In the genomic region with DNA sequence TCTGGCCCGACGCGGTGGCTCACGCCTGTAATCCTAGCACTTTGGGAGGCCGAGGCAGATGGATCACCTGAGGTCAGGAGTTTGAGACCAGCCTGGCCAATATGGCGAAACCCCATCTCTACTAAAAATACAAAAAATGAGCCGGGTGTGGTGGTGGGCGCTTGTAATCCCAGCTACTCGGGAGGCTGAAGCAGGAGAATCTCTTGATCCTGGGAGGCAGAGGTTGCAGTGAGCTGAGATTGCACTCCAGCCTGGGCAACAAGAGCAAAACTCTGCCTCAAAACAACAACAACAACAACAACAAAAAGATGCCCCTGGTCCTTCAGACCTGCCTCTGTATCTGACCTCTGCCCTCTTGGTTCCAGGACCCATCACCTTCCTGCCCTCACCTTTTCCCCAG, we compare ENCODE assay signal across 10 cellular contexts. TPM values are rescaled to one million over a fixed set of nuclear protein-coding genes. Genes with fewer than 3 reads are reported as not detected.
DNase-seq lines count a peak whose midpoint lies in the region; ATAC-seq and TF ChIP-seq lines count a peak whose summit lies in the region.
"Not testable (repeated sequence)": the region's sequence is repeated elsewhere in the genome, so short reads cannot be mapped to it uniquely, and the experiment has no call there.
"Had no signal": no experiment of that assay in that cellular context is flagged by ENCODE, and none has a peak within 500 bp of the region (broad histone marks: within the 10 kb centered on the region; RNA-seq: fewer than 3 reads in every experiment).

No MANE protein-coding gene starts in this region.

- CTCF ChIA-PET in activated naive CD4-positive, alpha-beta T cell treated with anti-CD3 and anti-CD28 coated beads, Interleukin-2, amount 10 ng/mL, durations not matched to agents 7 days and 5 days (lab: Charles Lee) = interaction anchor here (0.6 to 4.9 kb wide), 4 partner anchors 9 to 1492 kb away, joined by 3 to 30 read pairs (median 5); no protein-coding TSS in a partner anchor

- peak overlapping the region; percentile 82 to 98 (median 95) for H3K4me2 ChIP-seq in BLaER1 treated with 17β-estradiol and CSF1 and Interleukin-3, amounts not matched to agents 10 nM and 100 nM
- peak overlapping the region; percentile 69 for H3K4me2 ChIP-seq in SU-DHL-6 (ENCODE audit: low read depth, low read length, poor library complexity, severe bottlenecking)

- H3K9me2 ChIP-seq in SU-DHL-6 (replicated peaks; ENCODE audit: insufficient read depth, low read length) = not testable (repeated sequence)

- peaks cover 36% of the 10 kb centered on the region for H3K36me3 Mint-ChIP-seq in activated naive CD4-positive, alpha-beta T cell treated with anti-CD3 and anti-CD28 coated beads, Interleukin-2, amount 10 ng/mL, durations not matched to agents 7 days and 5 days
- H3K36me3 Mint-ChIP-seq in nephron (ENCODE audit: low read depth) = peaks cover 36% of the 10 kb centered on the region

- H3K4me1 ChIP-seq in BLaER1 treated with 17β-estradiol and CSF1 and Interleukin-3, amounts not matched to agents 10 nM and 100 nM = peaks cover 51 to 67% (median 64%) of the 10 kb centered on the region in 10 experiments
- H3K4me1 ChIP-seq in HUES48 (ENCODE audit: control insufficient read depth, insufficient read depth, low read length) (peaks cover 15% of the 10 kb centered on the region), duodenal mucosa (ENCODE audit: control insufficient read depth in 1 of 2, insufficient read depth in 2 of 2, low read length in 2 of 2) (peaks cover 13 to 18% of the 10 kb centered on the region in 2 donors), left ventricle myocardium inferior (peaks cover 62% of the 10 kb centered on the region)

- H3K4me1 Mint-ChIP-seq in activated naive CD4-positive, alpha-beta T cell treated with anti-CD3 and anti-CD28 coated beads, Interleukin-2, amount 10 ng/mL, durations not matched to agents 7 days and 5 days = peaks cover 37% of the 10 kb centered on the region
- H3K4me1 Mint-ChIP-seq in nephron = peaks cover 40% of the 10 kb centered on the region
- peaks cover 52% of the 10 kb centered on the region for H3K4me1 Mint-ChIP-seq in stimulated activated naive CD8-positive, alpha-beta T cell treated with anti-CD3 and anti-CD28 coated beads, Interleukin-15, amount 100 ng/mL, for 72 hours

- intact Hi-C loops in left ventricle myocardium inferior (cut with micrococcal nuclease) = not testable (repeated sequence)

- H3K27ac Mint-ChIP-seq in activated naive CD4-positive, alpha-beta T cell treated with anti-CD3 and anti-CD28 coated beads, Interleukin-2, amount 10 ng/mL, durations not matched to agents 7 days and 5 days = peak overlapping the region; percentile 87
- H3K27ac Mint-ChIP-seq in nephron = peak overlapping the region; percentile 88 to 91 (median 89)
- peak overlapping the region; percentile 55 to 93 for H3K27ac Mint-ChIP-seq in stimulated activated naive CD8-positive, alpha-beta T cell treated with anti-CD3 and anti-CD28 coated beads, Interleukin-15, amount 100 ng/mL, for 72 hours

- ATAC-seq in stimulated activated naive CD8-positive, alpha-beta T cell treated with anti-CD3 and anti-CD28 coated beads, Interleukin-15, amount 100 ng/mL, for 72 hours = not testable (repeated sequence)

- H3K27ac ChIP-seq in BLaER1 treated with 17β-estradiol and CSF1 and Interleukin-3, amounts not matched to agents 10 nM and 100 nM = peak overlapping the region in 9 of 11 experiments; percentile 83 to 98 (median 92); a peak in 14 of 22 replicates
- not testable (repeated sequence) for H3K27ac ChIP-seq in HUES48 (ENCODE audit: low read depth, low read length); duodenal mucosa (ENCODE audit: low read depth, low read length)
- peak overlapping the region; percentile 72 for H3K27ac ChIP-seq in SU-DHL-6 (ENCODE audit: low read depth, low read length)
- peak overlapping the region; percentile 96 for H3K27ac ChIP-seq in left ventricle myocardium inferior (replicated peaks)

- H3K4me3 ChIP-seq in BLaER1 treated with 17β-estradiol and CSF1 and Interleukin-3, amounts not matched to agents 10 nM and 100 nM = peak overlapping the region; percentile 76 to 97 (median 86); a peak in 19 of 20 replicates
- H3K4me3 ChIP-seq in HUES48 (ENCODE audit: low read depth, low read length) (peak overlapping the region; percentile 98), SU-DHL-6 (ENCODE audit: insufficient read depth, low read length, poor library complexity, severe bottlenecking) (peak overlapping the region; percentile 66), duodenal mucosa (ENCODE audit: low read depth in 1 of 2, low read length in 2 of 2) (peak overlapping the region; percentile 87 to 95), left ventricle myocardium inferior (peak overlapping the region; percentile 86)

- peak overlapping the region; percentile 84 for H3K4me3 Mint-ChIP-seq in activated naive CD4-positive, alpha-beta T cell treated with anti-CD3 and anti-CD28 coated beads, Interleukin-2, amount 10 ng/mL, durations not matched to agents 7 days and 5 days
- peak overlapping the region; percentile 84 to 91 (median 88) for H3K4me3 Mint-ChIP-seq in nephron
- peak overlapping the region; percentile 71 to 78 for H3K4me3 Mint-ChIP-seq in stimulated activated naive CD8-positive, alpha-beta T cell treated with anti-CD3 and anti-CD28 coated beads, Interleukin-15, amount 100 ng/mL, for 72 hours

- H3K36me3 ChIP-seq in BLaER1 treated with 17β-estradiol and CSF1 and Interleukin-3, amounts not matched to agents 10 nM and 100 nM = peaks cover 41 to 53% (median 48%) of the 10 kb centered on the region in 11 experiments
- H3K36me3 ChIP-seq in HUES48 (ENCODE audit: control insufficient read depth, insufficient read depth, low read length) (peaks cover 44% of the 10 kb centered on the region), duodenal mucosa (ENCODE audit: control insufficient read depth in 1 of 2, insufficient read depth in 2 of 2, low read length in 2 of 2) (peaks cover 4 to 28% of the 10 kb centered on the region in 2 donors), left ventricle myocardium inferior (peaks cover 39% of the 10 kb centered on the region)
- H3K36me3 ChIP-seq in SU-DHL-6 (ENCODE audit: low read length) = not testable (repeated sequence)

- TF ChIP-seq CTCF in SU-DHL-6 (IDR thresholded peaks at IDR 0.05; ENCODE audit: insufficient read depth, low read length, poor library complexity, severe bottlenecking); left ventricle myocardium inferior (IDR thresholded peaks at IDR 0.05; ENCODE audit: borderline replicate concordance); nephron (IDR thresholded peaks at IDR 0.05; ENCODE audit: unreplicated experiment in 3 of 3): not testable (repeated sequence)

- H2AFZ ChIP-seq in SU-DHL-6 (ENCODE audit: low read depth, low read length, severe bottlenecking) = not testable (repeated sequence)

- H3K27me3 Mint-ChIP-seq in activated naive CD4-positive, alpha-beta T cell treated with anti-CD3 and anti-CD28 coated beads, Interleukin-2, amount 10 ng/mL, durations not matched to agents 7 days and 5 days; nephron (ENCODE audit: low read depth); stimulated activated naive CD8-positive, alpha-beta T cell treated with anti-CD3 and anti-CD28 coated beads, Interleukin-15, amount 100 ng/mL, for 72 hours: not testable (repeated sequence)

- peak overlapping the region; percentile 85 to 98 (median 93) for H3K9ac ChIP-seq in BLaER1 treated with 17β-estradiol and CSF1 and Interleukin-3, amounts not matched to agents 10 nM and 100 nM
- not testable (repeated sequence) for H3K9ac ChIP-seq in HUES48 (ENCODE audit: low read depth, low read length)
- peak overlapping the region; percentile 80 for H3K9ac ChIP-seq in SU-DHL-6 (ENCODE audit: low read length)
- H3K9ac ChIP-seq in duodenal mucosa (ENCODE audit: low read depth in 1 of 2, low read length in 2 of 2) = peak overlapping the region in 1 of 2 donors; percentile 25

- H3K27me3 ChIP-seq in BLaER1 treated with 17β-estradiol and CSF1 and Interleukin-3, amounts not matched to agents 10 nM and 100 nM; HUES48 (ENCODE audit: control insufficient read depth, insufficient read depth, low read length); SU-DHL-6 (ENCODE audit: low read length); duodenal mucosa (ENCODE audit: control insufficient read depth in 1 of 2, insufficient read depth in 2 of 2, low read length in 2 of 2); left ventricle myocardium inferior (ENCODE audit: low read depth): not testable (repeated sequence)

- H3K79me2 ChIP-seq in SU-DHL-6 (ENCODE audit: insufficient read depth, low read length) = peaks cover 23% of the 10 kb centered on the region

- not testable (repeated sequence) for DNase-seq in activated naive CD4-positive, alpha-beta T cell treated with anti-CD3 and anti-CD28 coated beads, Interleukin-2, amount 10 ng/mL, durations not matched to agents 7 days and 5 days; left ventricle myocardium inferior; stimulated activated naive CD8-positive, alpha-beta T cell treated with anti-CD3 and anti-CD28 coated beads, Interleukin-15, amount 100 ng/mL, for 72 hours

- peaks cover 43% of the 10 kb centered on the region for H3F3A ChIP-seq in SU-DHL-6 (ENCODE audit: insufficient read depth)

- not testable (repeated sequence) for H3K9me3 ChIP-seq in BLaER1 treated with 17β-estradiol and CSF1 and Interleukin-3, amounts not matched to agents 10 nM and 100 nM (replicated peaks in 1 of 11); HUES48 (ENCODE audit: control insufficient read depth, insufficient read depth, low read length); SU-DHL-6 (ENCODE audit: insufficient read depth, low read length); duodenal mucosa (ENCODE audit: control insufficient read depth in 1 of 2, low read length in 2 of 2); left ventricle myocardium inferior (replicated peaks)

- peaks cover 9 to 61% (median 51%) of the 10 kb centered on the region in 11 experiments; a peak in 19 of 22 replicates for H4K20me1 ChIP-seq in BLaER1 treated with 17β-estradiol and CSF1 and Interleukin-3, amounts not matched to agents 10 nM and 100 nM
- H4K20me1 ChIP-seq in SU-DHL-6 (ENCODE audit: low read depth, low read length) = not testable (repeated sequence)

- H3K9me3 Mint-ChIP-seq in activated naive CD4-positive, alpha-beta T cell treated with anti-CD3 and anti-CD28 coated beads, Interleukin-2, amount 10 ng/mL, durations not matched to agents 7 days and 5 days; nephron; stimulated activated naive CD8-positive, alpha-beta T cell treated with anti-CD3 and anti-CD28 coated beads, Interleukin-15, amount 100 ng/mL, for 72 hours: not testable (repeated sequence)

RNA-seq across cellular contexts. Expression of gene GADD45GIP1, which starts 1.4 kb away (rescaled TPM):
- 31.4 TPM for total RNA-seq in left ventricle myocardium inferior

RNA-seq across cellular contexts. Expression of gene RAD23A, which starts 9.9 kb away (rescaled TPM):
- 150 TPM for total RNA-seq in left ventricle myocardium inferior

RNA-seq across cellular contexts. Expression of gene DAND5, which starts 13.8 kb away (rescaled TPM):
- 12.7 TPM for total RNA-seq in left ventricle myocardium inferior
- total RNA-seq: bronchial epithelial cell, occipital lobe had no signal

RNA-seq across cellular contexts. Expression of gene CALR, which starts 17.2 kb away (rescaled TPM):
- total RNA-seq in left ventricle myocardium inferior = 365 TPM

RNA-seq across cellular contexts. Expression of gene FARSA, which starts 22.1 kb away (rescaled TPM):
- total RNA-seq in left ventricle myocardium inferior = 37.8 TPM
